ENCODE assay signal across 21 cellular contexts in genomic region chrX:41177297-41177696, GRCh38.
"Had no signal": no experiment of that assay in that cellular context is flagged by ENCODE, and none has a peak within 500 bp of the region (broad histone marks: within the 10 kb centered on the region; RNA-seq: fewer than 3 reads in every experiment).

No MANE protein-coding gene starts in this region.

- DNase-seq: Kasumi-1, MM.1S, NCI-H1092 treated with DMSO at 0.1 percent for 48 hours, NCI-H1436, NCI-H187, NCI-H2029, NCI-H2081 treated with DMSO at 0.1 percent for 48 hours, NCI-H2171, NCI-H226, NCI-H446, NCI-H510A, NCI-H524 treated with DMSO at 0.1 percent for 48 hours, NCI-H69, NCI-H774, Right ventricle myocardium superior, RPMI8226, SIG-M5 had no signal

- FAIRE-seq: HTR-8/SVneo, K562, RCC 7860 had no signal

- H3K4me3 Mint-ChIP-seq: IgD-negative memory B cell had no signal

- ATAC-seq: K562 had no signal

- H3K27me3 Mint-ChIP-seq: IgD-negative memory B cell had no signal

- H3K9me3 Mint-ChIP-seq: IgD-negative memory B cell had no signal

- H3K36me3 Mint-ChIP-seq: IgD-negative memory B cell had no signal

- H3K27ac Mint-ChIP-seq: IgD-negative memory B cell had no signal
